In genomic region chr14:23469127-23469905, GRCh38 we compare ENCODE assay signal across 8 cellular contexts. TPM values are rescaled to one million over a fixed set of nuclear protein-coding genes. Genes with fewer than 3 reads are reported as not detected.
DNase-seq lines count a peak whose midpoint lies in the region; ATAC-seq and TF ChIP-seq lines count a peak whose summit lies in the region.

Gene NGDN (plus strand): TSS chr14:23469703. CDS start chr14:23469716, 13 bp downstream.

- H3K4me1 ChIP-seq in left lung, result peaks cover 6 to 16% of the 10 kb centered on the region in 2 donors

- H3K27me3 ChIP-seq in left lung, result no peaks in the 10 kb centered on the region

- intact Hi-C loops in left lung (cut with DNase I), result no loop called here

- peak; percentile 94 for ATAC-seq in GM19372 (IDR thresholded peaks at IDR 0.05; ENCODE audit: low read depth, unreplicated experiment)
- ATAC-seq in HG03558 (IDR thresholded peaks at IDR 0.05; ENCODE audit: extremely low read depth, unreplicated experiment), result peak; percentile 89
- peak; percentile 98 for ATAC-seq in left lung

- DNase-seq in CD1c-positive myeloid dendritic cell (ENCODE audit: extremely low spot score) (peak; percentile 99), NCI-H748 (lab: John Stamatoyannopoulos, UW; ENCODE audit: unreplicated experiment) (peak; percentile 99), dermis blood vessel endothelial cell (peak; percentile 100), left lung (peak; percentile 92 to 94)
- DNase-seq in activated CD4-positive, alpha-beta T cell treated with anti-CD3 and anti-CD28 coated beads, Interleukin-2, amount 50 U/mL, for 24 hours (ENCODE audit: low read depth in 1 of 2, low spot score in 1 of 2), result peak; percentile 82 to 95
- DNase-seq in stimulated activated CD4-positive, alpha-beta T cell treated with anti-CD3 and anti-CD28 coated beads, Interleukin-2, amount 100 ng/mL, for 48 hours, result peak; percentile 88

- H3K4me3 ChIP-seq in left lung, result peak within 1 kb of the TSS; percentile 63 to 82

- H3K27ac ChIP-seq in left lung, result peak within 1 kb of the TSS; percentile 77 to 80

- H3K36me3 ChIP-seq in left lung, result peaks cover 0 to 35% of the 10 kb centered on the region in 2 donors

- no peaks in the 10 kb centered on the region for H3K9me3 ChIP-seq in left lung

- peak; percentile 76 to 92 for TF ChIP-seq CTCF in left lung (IDR thresholded peaks at IDR 0.05)

RNA-seq across cellular contexts. Expression of gene NGDN, which starts in this region (rescaled TPM):
- total RNA-seq in dermis blood vessel endothelial cell, result 42.5 and 61.8 TPM in 2 replicates
- total RNA-seq in left lung, result 10 to 100 TPM; 21.6 to 31.4 TPM

Comparison
In these comparisons a context has a peak if more than half of its experiments do, and no peak if none do; other contexts are left out.
1. Peak in every context shown above with its lines: DNase-seq, ATAC-seq, H3K4me3 ChIP-seq and H3K27ac ChIP-seq.